Comparison of ENCODE assay signal across 9 cellular contexts in genomic region chr2:182880100-182880499, GRCh38. TPM values are rescaled to one million over a fixed set of nuclear protein-coding genes. Genes with fewer than 3 reads are reported as not detected.
"Had no signal": no experiment of that assay in that cellular context is flagged by ENCODE, and none has a peak within 500 bp of the region (broad histone marks: within the 10 kb centered on the region; RNA-seq: fewer than 3 reads in every experiment).

No MANE protein-coding gene starts in this region.

RNA-seq across cellular contexts. Expression of gene FRZB, which starts 13.7 kb away (rescaled TPM):
- total RNA-seq: activated naive CD4-positive, alpha-beta T cell treated with anti-CD3 and anti-CD28 coated beads for 36 hours; activated naive CD4-positive, alpha-beta T cell treated with anti-CD3 and anti-CD28 coated beads, Interleukin-2, amount 50 U/mL, for 72 hours; activated naive CD8-positive, alpha-beta T cell treated with anti-CD3 and anti-CD28 coated beads for 36 hours; activated naive CD8-positive, alpha-beta T cell treated with anti-CD3 and anti-CD28 coated beads, Interleukin-2, amount 10 ng/mL, durations not matched to agents 7 days and 5 days; activated T-cell treated with anti-CD3 and anti-CD28 coated beads, Interleukin-2, amount 50 U/mL, for 4 hours; activated T-cell treated with anti-CD3 and anti-CD28 coated beads, Interleukin-2, amount 50 U/mL, for 72 hours; activated T-helper 1 cell treated with anti-CD3 and anti-CD28 coated beads, Interleukin-12 subunit alpha, Interleukin-12 subunit beta, Interleukin-2, Interleukin-4 antibody, amounts not matched to agents 30 ng/mL and 10 ng/mL and 1 ng/mL, durations not matched to agents 14 hours and 24 hours and 36 hours; activated T-helper 17 cell treated with anti-CD3 and anti-CD28 coated beads, Interleukin-2, amount 50 U/mL, for 72 hours; activated T-helper 2 cell treated with anti-CD3 and anti-CD28 coated beads, Interferon-gamma antibody, Interleukin-2, Interleukin-4, amounts not matched to agents 10 μg/mL and 5 μg/mL and 100 μg/mL, durations not matched to agents 14 hours and 24 hours and 36 hours had no signal
